14 cellular contexts compared by ENCODE assay signal in genomic region chr20:32463642-32464400, GRCh38.
DNase-seq lines count a peak whose midpoint lies in the region; ATAC-seq and TF ChIP-seq lines count a peak whose summit lies in the region.
"Had no signal": no experiment of that assay in that cellular context is flagged by ENCODE, and none has a peak within 500 bp of the region (broad histone marks: within the 10 kb centered on the region; RNA-seq: fewer than 3 reads in every experiment).

No MANE protein-coding gene starts in this region.

- no peaks in the 10 kb centered on the region for H3K9me2 ChIP-seq in Karpas-422 (replicated peaks; ENCODE audit: insufficient read depth, low read length)

- H3K27me3 ChIP-seq in iPS-15b (ENCODE audit: control insufficient read depth, insufficient read depth, low read length), result no peaks in the 10 kb centered on the region
- H3K27me3 ChIP-seq in osteoblast (ENCODE audit: insufficient read depth, low read length), result no peaks in the 10 kb centered on the region
- H3K27me3 ChIP-seq in Karpas-422 (ENCODE audit: low read length), result no peaks in the 10 kb centered on the region

- H3K9ac ChIP-seq in iPS-15b (ENCODE audit: low read depth, low read length) (peak overlapping the region; percentile 24), Karpas-422 (ENCODE audit: low read length) (no peak overlapping the region)

- H3K36me3 ChIP-seq in iPS-15b (ENCODE audit: control insufficient read depth, insufficient read depth, low read length), result no peaks in the 10 kb centered on the region
- H3K36me3 ChIP-seq in osteoblast (ENCODE audit: insufficient read depth, low read length), result no peaks in the 10 kb centered on the region
- H3K36me3 ChIP-seq in Karpas-422 (ENCODE audit: insufficient read depth, low read length), result no peaks in the 10 kb centered on the region

- no peak for TF ChIP-seq CTCF in osteoblast (IDR thresholded peaks at IDR 0.05; ENCODE audit: extremely low read depth, low read depth, low read length)

- H3K4me2 ChIP-seq in osteoblast (ENCODE audit: insufficient read depth, low read length) (no peak overlapping the region), Karpas-422 (ENCODE audit: low read depth, low read length, poor library complexity, severe bottlenecking) (no peak overlapping the region)

- H3K4me1 ChIP-seq in iPS-15b (ENCODE audit: control insufficient read depth, insufficient read depth, low read length), result peaks cover 4% of the 10 kb centered on the region
- H3K4me1 ChIP-seq in osteoblast (ENCODE audit: insufficient read depth, low read length), result peaks cover 6% of the 10 kb centered on the region
- peaks cover 4% of the 10 kb centered on the region; the same call in 1 of the 2 replicates for H3K4me1 ChIP-seq in Karpas-422 (ENCODE audit: low read length)

- ATAC-seq in HG02840 (IDR thresholded peaks at IDR 0.05; ENCODE audit: low FRiP score, unreplicated experiment), result no peak
- no peak for ATAC-seq in GM21723 (IDR thresholded peaks at IDR 0.05; ENCODE audit: unreplicated experiment)
- ATAC-seq: activated CD8-positive, alpha-beta T cell treated with anti-CD3 and anti-CD28 coated beads, Interleukin-2, amount 10 ng/mL, durations not matched to agents 7 days and 5 days; activated naive CD8-positive, alpha-beta T cell treated with anti-CD3 and anti-CD28 coated beads, Interleukin-2, amount 50 U/mL, for 24 hours had no signal

- H3K9me3 ChIP-seq in iPS-15b (ENCODE audit: control insufficient read depth, insufficient read depth, low read length) (no peaks in the 10 kb centered on the region), osteoblast (ENCODE audit: low read depth, low read length) (no peaks in the 10 kb centered on the region), Karpas-422 (ENCODE audit: low read length) (no peaks in the 10 kb centered on the region)

- DNase-seq in Ammon's horn (ENCODE audit: low spot score) (peak; percentile 96), anterior cingulate cortex (lab: John Stamatoyannopoulos, UW) (peak in 54 of 58 donors; percentile 45 to 98 (median 83)), osteoblast (ENCODE audit: insufficient read length, low spot score, missing footprints) (peak; percentile 51), Karpas-422 (no peak), T-helper 9 cell (no peak)
- DNase-seq: activated CD8-positive, alpha-beta T cell treated with anti-CD3 and anti-CD28 coated beads, Interleukin-2, amount 10 ng/mL, durations not matched to agents 7 days and 5 days; activated naive CD8-positive, alpha-beta T cell treated with anti-CD3 and anti-CD28 coated beads, Interleukin-2, amount 50 U/mL, for 24 hours; H9; MM.1S; NK-92 treated with Interleukin-12 subunit alpha and Interleukin-12 subunit beta, amount 100 ng/mL, for 24 hours; stimulated activated naive CD4-positive, alpha-beta T cell treated with Interleukin-2 at 50 U/mL for 16 hours had no signal

- H3K27ac ChIP-seq in osteoblast (ENCODE audit: low read depth, low read length) (no peak overlapping the region), Karpas-422 (ENCODE audit: low read length) (no peak overlapping the region)

- H2AFZ ChIP-seq in osteoblast (ENCODE audit: low read length) (no peak overlapping the region), Karpas-422 (ENCODE audit: low read length) (no peak overlapping the region)

- peaks cover 27% of the 10 kb centered on the region for H3K79me2 ChIP-seq in osteoblast (ENCODE audit: insufficient read depth, low read length)
- H3K79me2 ChIP-seq in Karpas-422 (ENCODE audit: low read length), result no peaks in the 10 kb centered on the region

- H4K20me1 ChIP-seq in osteoblast (ENCODE audit: insufficient read depth, low read length) (peaks cover 16% of the 10 kb centered on the region), Karpas-422 (ENCODE audit: insufficient read depth, low read depth, low read length) (no peaks in the 10 kb centered on the region)

- H3K4me3 ChIP-seq in iPS-15b (ENCODE audit: low read depth, low read length) (no peak overlapping the region), osteoblast (ENCODE audit: insufficient read depth, low read length) (no peak overlapping the region), Karpas-422 (ENCODE audit: low read length) (no peak overlapping the region)

Comparison
In these comparisons a context has a peak if more than half of its experiments do, and no peak if none do; other contexts are left out.
1. DNase-seq: peak in Ammon's horn (single experiment), anterior cingulate cortex (54 of 58) and osteoblast (single experiment); none in Karpas-422 (single experiment) and T-helper 9 cell (single experiment).